ENCODE assay signal across 8 cellular contexts in genomic region chr1:1356796-1357401, GRCh38.
DNase-seq lines count a peak whose midpoint lies in the region; ATAC-seq and TF ChIP-seq lines count a peak whose summit lies in the region.
"Had no signal": no experiment of that assay in that cellular context is flagged by ENCODE, and none has a peak within 500 bp of the region (broad histone marks: within the 10 kb centered on the region; RNA-seq: fewer than 3 reads in every experiment).

No MANE protein-coding gene starts in this region.

- H3K9ac ChIP-seq in mucosa of stomach (ENCODE audit: low read length), result peak overlapping the region; percentile 66

- peaks cover 28% of the 10 kb centered on the region for H3K4me1 ChIP-seq in mucosa of stomach (ENCODE audit: control insufficient read depth, insufficient read depth, low read length)

- CTCF ChIA-PET in AG04449 (lab: Yijun Ruan, JAX), result interaction anchor here (0.7 to 3.3 kb wide), 5 partner anchors 9 to 14 kb away, joined by 3 to 27 read pairs (median 4); no protein-coding TSS in a partner anchor

- DNase-seq in AG04449 (ENCODE audit: low read depth, low spot score) (no peak), astrocyte of the hippocampus (ENCODE audit: low read depth, low spot score) (peak; percentile 52), HuH-7.5 (ENCODE audit: low spot score) (no peak)
- DNase-seq: activated CD4-positive, alpha-beta memory T cell treated with anti-CD3 and anti-CD28 coated beads for 36 hours; CD4-positive, alpha-beta memory T cell had no signal

- no peaks in the 10 kb centered on the region for H3K9me3 ChIP-seq in mucosa of stomach (ENCODE audit: control insufficient read depth, low read length)

- no peak for ATAC-seq in HG03095 (IDR thresholded peaks at IDR 0.05; ENCODE audit: unreplicated experiment)
- no peak for ATAC-seq in HG03457 (IDR thresholded peaks at IDR 0.05; ENCODE audit: unreplicated experiment)

- POLR2A ChIA-PET in AG04449 (lab: Yijun Ruan, JAX), result interaction anchor here (1.1 to 2.2 kb wide), 2 partner anchors 9 to 66 kb away, joined by 3 to 8 read pairs; no protein-coding TSS in a partner anchor

- H3K4me3 ChIP-seq in AG04449 (ENCODE audit: low read depth, low read length) (peak overlapping the region; percentile 85), mucosa of stomach (ENCODE audit: low read length) (no peak overlapping the region)

- no peaks in the 10 kb centered on the region for H3K36me3 ChIP-seq in mucosa of stomach (ENCODE audit: control insufficient read depth, insufficient read depth, low read length)

- TF ChIP-seq CTCF in AG04449 (IDR thresholded peaks at IDR 0.05; ENCODE audit: insufficient read depth, low read length, missing control alignments), result no peak

- peaks cover 68% of the 10 kb centered on the region for H3K27me3 ChIP-seq in mucosa of stomach (ENCODE audit: control insufficient read depth, insufficient read depth, low read length)
